ENCODE assay signal across 29 cellular contexts in the genomic region with DNA sequence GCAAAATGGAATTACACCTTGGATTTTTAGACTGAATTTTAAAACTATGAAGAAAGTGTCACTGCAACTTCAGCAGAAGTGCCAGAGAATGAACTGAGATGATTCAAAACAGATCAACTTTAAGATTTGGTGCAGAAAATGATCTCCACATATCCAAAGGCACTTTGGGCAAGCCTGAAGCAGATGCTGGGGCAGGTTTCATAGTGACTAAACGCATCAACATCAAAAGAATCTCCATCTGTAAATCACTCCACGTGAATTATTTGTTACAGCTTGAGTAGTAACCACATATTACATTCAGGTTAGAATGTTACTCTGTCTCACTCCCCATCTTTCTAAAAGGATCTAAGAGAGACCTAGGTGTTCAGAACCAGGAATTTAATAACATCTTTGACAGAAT.
"Had no signal": no experiment of that assay in that cellular context is flagged by ENCODE, and none has a peak within 500 bp of the region (broad histone marks: within the 10 kb centered on the region; RNA-seq: fewer than 3 reads in every experiment).

No MANE protein-coding gene starts in this region.

- H3K4me1 ChIP-seq: colonic mucosa, prostate gland, suprapubic skin, transverse colon, vagina had no signal

- H3K4me3 Mint-ChIP-seq: dendritic cell treated with granulocyte-macrophage colony-stimulating factor and Interleukin-4, amounts not matched to agents 40 ng/mL and 50 ng/mL, for 4 days; immature natural killer cell; mesothelial cell of epicardium; naive B cell; natural killer cell treated with Interleukin-12 subunit alpha and Interleukin-12 subunit beta and Interleukin-15 and Interleukin-18, amount 100 ng/mL, for 72 hours; neural progenitor cell; stimulated activated naive CD8-positive, alpha-beta T cell treated with anti-CD3 and anti-CD28 coated beads, Interleukin-15, amount 100 ng/mL, for 72 hours had no signal

- H3K9me3 ChIP-seq: colonic mucosa, heart right ventricle, mucosa of descending colon, prostate gland, suprapubic skin, transverse colon, vagina had no signal

- H3K9ac ChIP-seq: neural progenitor cell had no signal

- H3K27me3 ChIP-seq: colonic mucosa, heart right ventricle, neural progenitor cell, suprapubic skin, transverse colon, vagina had no signal

- ATAC-seq: heart right ventricle; left lobe of liver; mucosa of descending colon; natural killer cell treated with Interleukin-12 subunit alpha and Interleukin-12 subunit beta and Interleukin-15 and Interleukin-18, amount 100 ng/mL, for 72 hours; stimulated activated naive CD8-positive, alpha-beta T cell treated with anti-CD3 and anti-CD28 coated beads, Interleukin-15, amount 100 ng/mL, for 72 hours had no signal

- FAIRE-seq: endothelial cell of umbilical vein, small intestine had no signal

- H3K4me2 ChIP-seq: neural progenitor cell had no signal

- H3K27ac Mint-ChIP-seq: dendritic cell treated with granulocyte-macrophage colony-stimulating factor and Interleukin-4, amounts not matched to agents 40 ng/mL and 50 ng/mL, for 4 days; immature natural killer cell; mesothelial cell of epicardium; naive B cell; natural killer cell treated with Interleukin-12 subunit alpha and Interleukin-12 subunit beta and Interleukin-15 and Interleukin-18, amount 100 ng/mL, for 72 hours; neural progenitor cell; stimulated activated naive CD8-positive, alpha-beta T cell treated with anti-CD3 and anti-CD28 coated beads, Interleukin-15, amount 100 ng/mL, for 72 hours had no signal

- H2AFZ ChIP-seq: neural progenitor cell had no signal

- H3K27ac ChIP-seq: colonic mucosa, heart right ventricle, neural progenitor cell, prostate gland, suprapubic skin, transverse colon, vagina had no signal

- H3K4me1 Mint-ChIP-seq: immature natural killer cell; mesothelial cell of epicardium; naive B cell; stimulated activated naive CD8-positive, alpha-beta T cell treated with anti-CD3 and anti-CD28 coated beads, Interleukin-15, amount 100 ng/mL, for 72 hours had no signal

- H3K36me3 Mint-ChIP-seq: immature natural killer cell; mesothelial cell of epicardium; naive B cell; natural killer cell treated with Interleukin-12 subunit alpha and Interleukin-12 subunit beta and Interleukin-15 and Interleukin-18, amount 100 ng/mL, for 72 hours had no signal

- DNase-seq: central memory CD4-positive, alpha-beta T cell; colonic mucosa; effector memory CD4-positive, alpha-beta T cell; foreskin melanocyte; glutamatergic neuron; heart right ventricle; hypothalamus; immature natural killer cell; islet precursor cell; mesenchymal stem cell; mucosa of descending colon; naive B cell; retina; small intestine; stimulated activated CD4-positive, alpha-beta T cell treated with anti-CD3 and anti-CD28 coated beads, Interleukin-15, amount 100 ng/mL, for 24 hours; stimulated activated CD4-positive, alpha-beta T cell treated with anti-CD3 and anti-CD28 coated beads, Interleukin-2, amount 100 ng/mL, for 48 hours; stimulated activated naive CD4-positive, alpha-beta T cell; stimulated activated naive CD8-positive, alpha-beta T cell treated with anti-CD3 and anti-CD28 coated beads, Interleukin-15, amount 100 ng/mL, for 72 hours; transverse colon had no signal

- H3K36me3 ChIP-seq: colonic mucosa, heart right ventricle, neural progenitor cell, prostate gland, suprapubic skin, transverse colon, vagina had no signal

- H3K4me3 ChIP-seq: colonic mucosa, heart right ventricle, lung, mucosa of descending colon, neural progenitor cell, prostate gland, suprapubic skin, transverse colon, vagina had no signal

- H3K27me3 Mint-ChIP-seq: dendritic cell treated with granulocyte-macrophage colony-stimulating factor and Interleukin-4, amounts not matched to agents 40 ng/mL and 50 ng/mL, for 4 days; naive B cell; natural killer cell treated with Interleukin-12 subunit alpha and Interleukin-12 subunit beta and Interleukin-15 and Interleukin-18, amount 100 ng/mL, for 72 hours; stimulated activated naive CD8-positive, alpha-beta T cell treated with anti-CD3 and anti-CD28 coated beads, Interleukin-15, amount 100 ng/mL, for 72 hours had no signal
